Comparison of ENCODE assay signal across 8 cellular contexts in the genomic region with DNA sequence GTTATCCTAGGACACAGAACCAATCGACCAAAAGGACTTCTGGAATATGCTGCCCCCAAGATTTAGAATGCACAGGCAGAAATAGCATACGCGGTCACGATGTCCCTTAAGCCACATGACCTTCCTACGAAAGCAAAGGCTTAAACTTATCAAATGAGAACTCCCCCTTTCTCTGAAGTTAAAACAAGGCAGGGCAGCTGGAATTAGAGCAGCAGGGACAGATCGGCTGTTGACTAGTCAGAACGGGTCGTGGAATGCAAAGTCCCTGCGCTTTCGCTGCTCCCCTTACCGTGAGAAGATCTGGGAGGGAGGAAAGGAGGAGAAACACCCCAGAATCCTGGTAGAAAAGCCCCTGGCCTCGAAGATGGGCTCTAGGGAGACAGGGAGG. TPM values are rescaled to one million over a fixed set of nuclear protein-coding genes. Genes with fewer than 3 reads are reported as not detected.
DNase-seq lines count a peak whose midpoint lies in the region; TF ChIP-seq lines count a peak whose summit lies in the region.

No MANE protein-coding gene starts in this region.

- H3K27ac ChIP-seq in iPS-18a (ENCODE audit: low read length), result peak overlapping the region; percentile 98
- H3K27ac ChIP-seq in skeletal muscle tissue (ENCODE audit: low read depth, low read length), result peak overlapping the region; percentile 100

- H3K27me3 ChIP-seq in H7 (ENCODE audit: control insufficient read depth, insufficient read depth, low read length), result no peaks in the 10 kb centered on the region
- H3K27me3 ChIP-seq in iPS-18a (ENCODE audit: control insufficient read depth, insufficient read depth, low read length), result no peaks in the 10 kb centered on the region
- H3K27me3 ChIP-seq in skeletal muscle tissue (ENCODE audit: control insufficient read depth in 3 of 3, insufficient read depth in 3 of 3, low read length in 3 of 3), result no peaks in the 10 kb centered on the region

- peaks cover 25% of the 10 kb centered on the region for H3K36me3 Mint-ChIP-seq in activated T-cell treated with anti-CD3 and anti-CD28 coated beads, Interleukin-2, amount 50 U/mL, for 24 hours (ENCODE audit: low read depth)
- H3K36me3 Mint-ChIP-seq in MCF 10A (ENCODE audit: insufficient read depth, unreplicated experiment), result peaks cover 7% of the 10 kb centered on the region

- H3K4me3 Mint-ChIP-seq in activated T-cell treated with anti-CD3 and anti-CD28 coated beads, Interleukin-2, amount 50 U/mL, for 24 hours, result no peak overlapping the region
- H3K4me3 Mint-ChIP-seq in MCF 10A (ENCODE audit: unreplicated experiment), result no peak overlapping the region

- H3K4me1 Mint-ChIP-seq in activated T-cell treated with anti-CD3 and anti-CD28 coated beads, Interleukin-2, amount 50 U/mL, for 24 hours (ENCODE audit: low read depth), result peaks cover 24% of the 10 kb centered on the region
- H3K4me1 Mint-ChIP-seq in MCF 10A (ENCODE audit: insufficient read depth, unreplicated experiment), result peaks cover 20% of the 10 kb centered on the region

- H3K4me3 ChIP-seq in H7 (ENCODE audit: insufficient read depth, low read depth, low read length) (peak overlapping the region; percentile 92), iPS-18a (ENCODE audit: low read length) (peak overlapping the region; percentile 79), skeletal muscle tissue (ENCODE audit: low read length in 3 of 3) (peak overlapping the region; percentile 94 to 98 (median 95))

- H3K4me1 ChIP-seq in iPS-18a (ENCODE audit: control insufficient read depth, low read depth, low read length) (peaks cover 24% of the 10 kb centered on the region), skeletal muscle tissue (ENCODE audit: control insufficient read depth in 3 of 3, insufficient read depth in 3 of 3, low read length in 3 of 3) (peaks cover 10 to 22% (median 19%) of the 10 kb centered on the region in 3 donors)

- no peaks in the 10 kb centered on the region for H3K9me3 Mint-ChIP-seq in activated T-cell treated with anti-CD3 and anti-CD28 coated beads, Interleukin-2, amount 50 U/mL, for 24 hours
- H3K9me3 Mint-ChIP-seq in MCF 10A (ENCODE audit: unreplicated experiment), result no peaks in the 10 kb centered on the region

- CTCF ChIA-PET in MCF 10A (lab: Yijun Ruan, JAX), result interaction anchor here (0.6 to 2.2 kb wide), 3 partner anchors 46 to 366 kb away, joined by 3 to 10 read pairs (median 3); no protein-coding TSS in a partner anchor

- intact Hi-C loops in MCF 10A (cut with micrococcal nuclease), result loop anchor here (1.0 to 10.0 kb wide), 8 partner anchors 40 to 428 kb away; partner anchors contain the start of gene HMGB1

- no peak overlapping the region for H3K27ac Mint-ChIP-seq in activated T-cell treated with anti-CD3 and anti-CD28 coated beads, Interleukin-2, amount 50 U/mL, for 24 hours
- no peak overlapping the region for H3K27ac Mint-ChIP-seq in MCF 10A (ENCODE audit: low read depth, unreplicated experiment)

- TF ChIP-seq CTCF in MCF 10A (IDR thresholded peaks at IDR 0.05; ENCODE audit: unreplicated experiment), result no peak

- DNase-seq in activated T-cell treated with anti-CD3 and anti-CD28 coated beads for 4 hours (peak; percentile 31), H7 (no peak), LHCN-M2 (ENCODE audit: low read depth) (peak; percentile 94), RPMI7951 (ENCODE audit: low read depth) (peak; percentile 89), MCF 10A (ENCODE audit: unreplicated experiment) (peak; percentile 84)
- DNase-seq in activated T-cell treated with anti-CD3 and anti-CD28 coated beads, Interleukin-2, amount 50 U/mL, for 24 hours, result no peak

- no peaks in the 10 kb centered on the region for H3K9me3 ChIP-seq in iPS-18a (ENCODE audit: control insufficient read depth, low read depth, low read length)
- H3K9me3 ChIP-seq in skeletal muscle tissue (ENCODE audit: control insufficient read depth in 3 of 3, low read length in 3 of 3), result no peaks in the 10 kb centered on the region

- H3K36me3 ChIP-seq in H7 (replicated peaks; ENCODE audit: control insufficient read depth, insufficient read depth, low read length) (no peaks in the 10 kb centered on the region), iPS-18a (ENCODE audit: control insufficient read depth, low read depth, low read length) (peaks cover under 1% of the 10 kb centered on the region), skeletal muscle tissue (ENCODE audit: control insufficient read depth in 3 of 3, insufficient read depth in 3 of 3, low read length in 3 of 3) (peaks cover 0 to 3% (median 0%) of the 10 kb centered on the region in 3 donors)

- H3K9ac ChIP-seq in iPS-18a (ENCODE audit: low read length) (peak overlapping the region; percentile 96), skeletal muscle tissue (ENCODE audit: low read depth in 1 of 3, low read length in 3 of 3) (peak overlapping the region; percentile 99 to 100 (median 100))

- POLR2A ChIA-PET in MCF 10A (lab: Yijun Ruan, JAX), result interaction anchor here (0.6 to 4.3 kb wide), 58 partner anchors 11 to 770 kb away, joined by 3 to 81 read pairs (median 6); partner anchors contain the start of genes HMGB1, KATNAL1, UBE2L5 and UBL3

- no peaks in the 10 kb centered on the region for H3K27me3 Mint-ChIP-seq in activated T-cell treated with anti-CD3 and anti-CD28 coated beads, Interleukin-2, amount 50 U/mL, for 24 hours
- H3K27me3 Mint-ChIP-seq in MCF 10A (ENCODE audit: insufficient read depth, unreplicated experiment), result no peaks in the 10 kb centered on the region

- no TSS peak for BruUV-seq in MCF 10A (replicated peaks; lab: Mats Ljungman, UMichigan)

RNA-seq across cellular contexts. Expression of gene USPL1, which starts 0.8 kb away (rescaled TPM):
- total RNA-seq in H7 (2014; rRNA removed; shearing (Covaris generic)), result 13.0 and 17.0 TPM in 2 replicates
- total RNA-seq in LHCN-M2 (2014; rRNA removed) (13.9 and 17.3 TPM in 2 replicates), MCF 10A (2022) (9.8 and 11.8 TPM in 2 replicates), skeletal muscle tissue (16.2 TPM)
- polyA plus RNA-seq in LHCN-M2 (2012), result 3.3 TPM
- 18.3 and 20.1 TPM in 2 replicates for total RNA-seq in RPMI7951 (2014; rRNA removed; shearing (Covaris generic))

Comparison
In these comparisons a context has a peak if more than half of its experiments do, and no peak if none do; other contexts are left out.
1. DNase-seq: peak in activated T-cell treated with anti-CD3 and anti-CD28 coated beads for 4 hours (single experiment), LHCN-M2 (single experiment), RPMI7951 (single experiment) and MCF 10A (single experiment); none in activated T-cell treated with anti-CD3 and anti-CD28 coated beads, Interleukin-2, amount 50 U/mL, for 24 hours (single experiment) and H7 (single experiment).
2. Peak in every context shown above with its lines, with median percentiles within 50 percentile points of each other: H3K4me3 ChIP-seq.